In genomic region chr7:152501506-152501905, GRCh38 we compare ENCODE assay signal across 26 cellular contexts.
"Had no signal": no experiment of that assay in that cellular context is flagged by ENCODE, and none has a peak within 500 bp of the region (broad histone marks: within the 10 kb centered on the region; RNA-seq: fewer than 3 reads in every experiment).

No MANE protein-coding gene starts in this region.

- H3K27me3 ChIP-seq: ascending aorta, body of pancreas had no signal

- H3K4me1 ChIP-seq: ascending aorta had no signal

- H3K27ac ChIP-seq: ascending aorta, body of pancreas had no signal

- H3K9me3 Mint-ChIP-seq: activated B cell treated with CpG ODN at 0.5 μM for 24 hours; activated CD4-positive, alpha-beta memory T cell treated with anti-CD3 and anti-CD28 coated beads for 36 hours; activated CD4-positive, alpha-beta T cell treated with anti-CD3 and anti-CD28 coated beads, Interleukin-2, amount 10 ng/mL, durations not matched to agents 7 days and 5 days; activated naive CD4-positive, alpha-beta T cell treated with anti-CD3 and anti-CD28 coated beads, Interleukin-2, amount 50 U/mL, for 72 hours; activated naive CD8-positive, alpha-beta T cell treated with anti-CD3 and anti-CD28 coated beads, Interleukin-2, amount 50 U/mL, for 24 hours; activated T-cell treated with anti-CD3 and anti-CD28 coated beads, Interleukin-2, amount 50 U/mL, for 4 hours; central memory CD8-positive, alpha-beta T cell had no signal

- H3K36me3 ChIP-seq: ascending aorta had no signal

- H3K4me3 ChIP-seq: ascending aorta, body of pancreas had no signal

- H3K27ac Mint-ChIP-seq: activated B cell treated with CpG ODN at 0.5 μM for 24 hours; activated CD4-positive, alpha-beta memory T cell treated with anti-CD3 and anti-CD28 coated beads for 36 hours; activated CD4-positive, alpha-beta T cell treated with anti-CD3 and anti-CD28 coated beads, Interleukin-2, amount 10 ng/mL, durations not matched to agents 7 days and 5 days; activated naive CD4-positive, alpha-beta T cell treated with anti-CD3 and anti-CD28 coated beads, Interleukin-2, amount 50 U/mL, for 72 hours; activated naive CD8-positive, alpha-beta T cell treated with anti-CD3 and anti-CD28 coated beads, Interleukin-2, amount 50 U/mL, for 24 hours; T-helper 17 cell had no signal

- H3K4me1 Mint-ChIP-seq: activated B cell treated with CpG ODN at 0.5 μM for 24 hours; activated CD4-positive, alpha-beta T cell treated with anti-CD3 and anti-CD28 coated beads, Interleukin-2, amount 10 ng/mL, durations not matched to agents 7 days and 5 days; activated naive CD8-positive, alpha-beta T cell treated with anti-CD3 and anti-CD28 coated beads, Interleukin-2, amount 50 U/mL, for 24 hours; central memory CD8-positive, alpha-beta T cell; T-helper 17 cell had no signal

- H3K36me3 Mint-ChIP-seq: activated CD4-positive, alpha-beta memory T cell treated with anti-CD3 and anti-CD28 coated beads for 36 hours; activated naive CD4-positive, alpha-beta T cell treated with anti-CD3 and anti-CD28 coated beads, Interleukin-2, amount 50 U/mL, for 72 hours had no signal

- H3K4me3 Mint-ChIP-seq: activated B cell treated with CpG ODN at 0.5 μM for 24 hours; activated CD4-positive, alpha-beta memory T cell treated with anti-CD3 and anti-CD28 coated beads for 36 hours; activated CD4-positive, alpha-beta T cell treated with anti-CD3 and anti-CD28 coated beads, Interleukin-2, amount 10 ng/mL, durations not matched to agents 7 days and 5 days; activated naive CD8-positive, alpha-beta T cell treated with anti-CD3 and anti-CD28 coated beads, Interleukin-2, amount 50 U/mL, for 24 hours; activated T-cell treated with anti-CD3 and anti-CD28 coated beads, Interleukin-2, amount 50 U/mL, for 4 hours; central memory CD8-positive, alpha-beta T cell; T-helper 17 cell had no signal

- DNase-seq: activated B cell treated with CpG ODN at 0.5 μM for 24 hours; activated CD4-positive, alpha-beta memory T cell treated with anti-CD3 and anti-CD28 coated beads for 36 hours; activated CD4-positive, alpha-beta T cell treated with anti-CD3 and anti-CD28 coated beads for 1 hour; activated CD4-positive, alpha-beta T cell treated with anti-CD3 and anti-CD28 coated beads, Interleukin-2, amount 10 ng/mL, durations not matched to agents 7 days and 5 days; activated CD8-positive, alpha-beta memory T cell treated with anti-CD3 and anti-CD28 coated beads for 24 hours; activated effector memory CD4-positive, alpha-beta T cell treated with anti-CD3 and anti-CD28 coated beads, Interleukin-2, amount 50 U/mL, for 16 hours; activated naive CD4-positive, alpha-beta T cell treated with Interleukin-2 at 50 U/mL for 16 hours; activated naive CD8-positive, alpha-beta T cell treated with anti-CD3 and anti-CD28 coated beads, Interleukin-2, amount 50 U/mL, for 24 hours; activated T-cell treated with anti-CD3 and anti-CD28 coated beads, Interleukin-2, amount 50 U/mL, for 4 hours; amniotic stem cell; body of pancreas; MV-4-11; NCI-H1092 treated with DMSO at 0.1 percent for 48 hours; NCI-H1436; NCI-H1694 treated with DMSO at 0.1 percent for 48 hours; NCI-H2081; NCI-H510A treated with DMSO at 0.1 percent for 48 hours; NCI-H69; NK-92 treated with Interleukin-12 subunit alpha and Interleukin-12 subunit beta, amount 100 ng/mL, for 24 hours; PC-3; SHP77 treated with DMSO at 0.1 percent for 48 hours; T-helper 17 cell; T-helper 9 cell had no signal

- H3K27me3 Mint-ChIP-seq: activated B cell treated with CpG ODN at 0.5 μM for 24 hours; activated CD4-positive, alpha-beta memory T cell treated with anti-CD3 and anti-CD28 coated beads for 36 hours; activated CD4-positive, alpha-beta T cell treated with anti-CD3 and anti-CD28 coated beads, Interleukin-2, amount 10 ng/mL, durations not matched to agents 7 days and 5 days; activated naive CD8-positive, alpha-beta T cell treated with anti-CD3 and anti-CD28 coated beads, Interleukin-2, amount 50 U/mL, for 24 hours; central memory CD8-positive, alpha-beta T cell had no signal

- ATAC-seq: activated naive CD4-positive, alpha-beta T cell treated with anti-CD3 and anti-CD28 coated beads, Interleukin-2, amount 50 U/mL, for 72 hours; activated naive CD8-positive, alpha-beta T cell treated with anti-CD3 and anti-CD28 coated beads, Interleukin-2, amount 50 U/mL, for 24 hours; activated T-cell treated with anti-CD3 and anti-CD28 coated beads, Interleukin-2, amount 50 U/mL, for 4 hours; body of pancreas; PC-3; T-helper 17 cell had no signal
